ENCODE assay signal across 14 cellular contexts in genomic region chr1:229456016-229456415, GRCh38. TPM values are rescaled to one million over a fixed set of nuclear protein-coding genes. Genes with fewer than 3 reads are reported as not detected.
DNase-seq lines count a peak whose midpoint lies in the region; ATAC-seq, FAIRE-seq and TF ChIP-seq lines count a peak whose summit lies in the region.
"Had no signal": no experiment of that assay in that cellular context is flagged by ENCODE, and none has a peak within 500 bp of the region (broad histone marks: within the 10 kb centered on the region; RNA-seq: fewer than 3 reads in every experiment).

No MANE protein-coding gene starts in this region.

- TF ChIP-seq CTCF in progenitor cell of endocrine pancreas (IDR thresholded peaks at IDR 0.05; ENCODE audit: unreplicated experiment) = no peak
- no peak for TF ChIP-seq CTCF in nephron progenitor cell (IDR thresholded peaks at IDR 0.05)

- ATAC-seq in GM18867 (IDR thresholded peaks at IDR 0.05; ENCODE audit: unreplicated experiment) = no peak

- CTCF ChIA-PET in HEK293T (lab: Yijun Ruan, JAX) = no interaction called here

- POLR2A ChIA-PET in HEK293T (lab: Yijun Ruan, JAX) = no interaction called here

- H3K9me3 Mint-ChIP-seq in progenitor cell of endocrine pancreas (ENCODE audit: low read depth) (no peaks in the 10 kb centered on the region), nephron progenitor cell (no peaks in the 10 kb centered on the region)
- H3K9me3 Mint-ChIP-seq: CD4-positive, CD25-positive, alpha-beta regulatory T cell had no signal

- no peaks in the 10 kb centered on the region for H3K27me3 Mint-ChIP-seq in progenitor cell of endocrine pancreas
- H3K27me3 Mint-ChIP-seq in nephron progenitor cell (ENCODE audit: low read depth, poor library complexity) = no peaks in the 10 kb centered on the region
- H3K27me3 Mint-ChIP-seq: CD4-positive, CD25-positive, alpha-beta regulatory T cell had no signal

- H3K4me1 Mint-ChIP-seq in progenitor cell of endocrine pancreas (ENCODE audit: low read depth) = no peaks in the 10 kb centered on the region
- peaks cover 8% of the 10 kb centered on the region for H3K4me1 Mint-ChIP-seq in nephron progenitor cell

- H3K27ac Mint-ChIP-seq in progenitor cell of endocrine pancreas (peak overlapping the region; percentile 61), nephron progenitor cell (no peak overlapping the region)
- H3K27ac Mint-ChIP-seq: CD4-positive, CD25-positive, alpha-beta regulatory T cell had no signal

- H3K4me3 Mint-ChIP-seq in progenitor cell of endocrine pancreas (ENCODE audit: low read depth) (no peak overlapping the region), nephron progenitor cell (no peak overlapping the region)
- H3K4me3 Mint-ChIP-seq: CD4-positive, CD25-positive, alpha-beta regulatory T cell had no signal

- DNase-seq in GM18507 (ENCODE audit: extremely low spot score, insufficient read length, low read depth) (no peak), M059J (ENCODE audit: low read depth) (peak; percentile 54), amniotic epithelial cell (ENCODE audit: low read depth) (peak; percentile 50), progenitor cell of endocrine pancreas (ENCODE audit: low spot score, unreplicated experiment) (no peak), HEK293T (ENCODE audit: extremely low spot score) (no peak), NCI-H146 treated with DMSO at 0.1 percent for 48 hours (lab: John Stamatoyannopoulos, UW; ENCODE audit: unreplicated experiment) (no peak), nephron progenitor cell (no peak)
- DNase-seq: CD4-positive, CD25-positive, alpha-beta regulatory T cell; GOT3; NCI-H1930; NCI-H446 treated with DMSO at 0.1 percent for 48 hours; NCI-H774 had no signal

- H3K36me3 Mint-ChIP-seq in progenitor cell of endocrine pancreas (ENCODE audit: insufficient read depth) (peaks cover 22% of the 10 kb centered on the region), nephron progenitor cell (ENCODE audit: low read depth) (peaks cover 49% of the 10 kb centered on the region)

- peak; percentile 33 for FAIRE-seq in GM18507 (lab: Jason Lieb, UNC)
- FAIRE-seq: G401.6 had no signal

TF ChIP-seq in HEK293T, 16 proteins besides CTCF, POLR2A, EP300 and RAD21:
- no peak for TF ChIP-seq FOXM1 (IDR thresholded peaks at IDR 0.05; ENCODE audit: borderline replicate concordance)
- TF ChIP-seq SUZ12 (IDR thresholded peaks at IDR 0.05) = no peak
- no peak for TF ChIP-seq FOXK2 (IDR thresholded peaks at IDR 0.05)

RNA-seq across cellular contexts. Expression of gene ACTA1, which starts 22.1 kb away (rescaled TPM):
- not detected in 2 replicates for total RNA-seq in M059J (2014; rRNA removed; shearing (Covaris generic))
- total RNA-seq in progenitor cell of endocrine pancreas = 1.8 and 2.5 TPM in 2 replicates
- total RNA-seq: CD4-positive, CD25-positive, alpha-beta regulatory T cell had no signal

RNA-seq across cellular contexts. Expression of gene NUP133, which starts 52.1 kb away (rescaled TPM):
- 61.4 and 63.3 TPM in 2 replicates for total RNA-seq in M059J (2014; rRNA removed; shearing (Covaris generic))
- total RNA-seq in progenitor cell of endocrine pancreas = 53.5 and 54.6 TPM in 2 replicates

Comparison
In these comparisons a context has a peak if more than half of its experiments do, and no peak if none do; other contexts are left out.
1. DNase-seq: peak in M059J (single experiment) and amniotic epithelial cell (single experiment); none in GM18507 (single experiment), progenitor cell of endocrine pancreas (single experiment), HEK293T (single experiment), NCI-H146 treated with DMSO at 0.1 percent for 48 hours (single experiment) and nephron progenitor cell (single experiment).